In genomic region chr9:76020654-76021053, GRCh38 we compare ENCODE assay signal across 24 cellular contexts.
A peak's percentile ranks its signal among the peaks of the same experiment; 100 is the strongest.
DNase-seq lines count a peak whose midpoint lies in the region; ATAC-seq and TF ChIP-seq lines count a peak whose summit lies in the region.
"Had no signal": no experiment of that assay in that cellular context is flagged by ENCODE, and none has a peak within 500 bp of the region (broad histone marks: within the 10 kb centered on the region; RNA-seq: fewer than 3 reads in every experiment).

No MANE protein-coding gene starts in this region.

- CTCF ChIA-PET in naive thymus-derived CD4-positive, alpha-beta T cell (lab: Charles Lee) = no interaction called here

- peaks cover 85% of the 10 kb centered on the region for H3K4me1 Mint-ChIP-seq in T-helper 2 cell treated with Interferon-gamma antibody and Interleukin-4, amounts not matched to agents 5 μg/mL and 100 μg/mL, for 36 hours (ENCODE audit: low read depth)
- peaks cover 52 to 100% (median 99%) of the 10 kb centered on the region in 7 donors for H3K4me1 Mint-ChIP-seq in naive thymus-derived CD4-positive, alpha-beta T cell

- no peak overlapping the region for H3K4me3 ChIP-seq in BLaER1
- H3K4me3 ChIP-seq in Loucy (ENCODE audit: low read length, poor library complexity, severe bottlenecking) = peak overlapping the region; percentile 43
- H3K4me3 ChIP-seq in naive thymus-derived CD4-positive, alpha-beta T cell (ENCODE audit: low read length) = no peak overlapping the region
- H3K4me3 ChIP-seq: neural progenitor cell, Peyer's patch, right atrium auricular region, smooth muscle cell, suprapubic skin had no signal

- H3K27me3 ChIP-seq in BLaER1 (no peaks in the 10 kb centered on the region), Loucy (ENCODE audit: insufficient read depth, low read length, poor library complexity, severe bottlenecking) (no peaks in the 10 kb centered on the region)
- no peaks in the 10 kb centered on the region for H3K27me3 ChIP-seq in naive thymus-derived CD4-positive, alpha-beta T cell (ENCODE audit: control insufficient read depth in 2 of 2, insufficient read depth in 2 of 2, low read length in 2 of 2)
- H3K27me3 ChIP-seq: neural progenitor cell, Peyer's patch, right atrium auricular region, suprapubic skin had no signal

- H3F3A ChIP-seq in Loucy (ENCODE audit: low read depth) = peaks cover 4% of the 10 kb centered on the region; the same call in 1 of the 2 replicates

- H3K9me2 ChIP-seq in Loucy (replicated peaks; ENCODE audit: low read depth, low read length) = no peaks in the 10 kb centered on the region

- H3K36me3 Mint-ChIP-seq in T-helper 2 cell treated with Interferon-gamma antibody and Interleukin-4, amounts not matched to agents 5 μg/mL and 100 μg/mL, for 36 hours (ENCODE audit: low read depth) = peaks cover 6% of the 10 kb centered on the region
- peaks cover 3 to 21% (median 4%) of the 10 kb centered on the region in 5 donors for H3K36me3 Mint-ChIP-seq in naive thymus-derived CD4-positive, alpha-beta T cell
- H3K36me3 Mint-ChIP-seq: immature natural killer cell had no signal

- TF ChIP-seq CTCF in Loucy (conservative IDR thresholded peaks at IDR 0.05; ENCODE audit: low read length) (no peak), GM20000 (IDR thresholded peaks at IDR 0.05; ENCODE audit: extremely low read depth, missing control alignments) (no peak)

- H3K27ac Mint-ChIP-seq in T-helper 2 cell treated with Interferon-gamma antibody and Interleukin-4, amounts not matched to agents 5 μg/mL and 100 μg/mL, for 36 hours = peak overlapping the region; percentile 37
- H3K27ac Mint-ChIP-seq in naive thymus-derived CD4-positive, alpha-beta T cell = peak overlapping the region; percentile 70 to 99 (median 93)
- H3K27ac Mint-ChIP-seq: immature natural killer cell, neural progenitor cell had no signal

- H3K79me2 ChIP-seq in Loucy (ENCODE audit: insufficient read depth, low read length) = no peaks in the 10 kb centered on the region

- H3K4me3 Mint-ChIP-seq in T-helper 2 cell treated with Interferon-gamma antibody and Interleukin-4, amounts not matched to agents 5 μg/mL and 100 μg/mL, for 36 hours = peak overlapping the region; percentile 48
- peak overlapping the region; percentile 53 to 86 (median 77) for H3K4me3 Mint-ChIP-seq in naive thymus-derived CD4-positive, alpha-beta T cell
- H3K4me3 Mint-ChIP-seq: immature natural killer cell, neural progenitor cell had no signal

- no peaks in the 10 kb centered on the region for H4K20me1 ChIP-seq in BLaER1
- H4K20me1 ChIP-seq in Loucy (ENCODE audit: insufficient read depth, low read length, poor library complexity, severe bottlenecking) = no peaks in the 10 kb centered on the region

- H3K9me3 ChIP-seq in BLaER1 = no peaks in the 10 kb centered on the region; the same call in 1 of the 2 replicates
- H3K9me3 ChIP-seq in Loucy (ENCODE audit: insufficient read depth, low read depth, low read length) = no peaks in the 10 kb centered on the region
- no peaks in the 10 kb centered on the region for H3K9me3 ChIP-seq in naive thymus-derived CD4-positive, alpha-beta T cell (ENCODE audit: control insufficient read depth in 2 of 3, low read length in 3 of 3)
- H3K9me3 ChIP-seq: Peyer's patch, right atrium auricular region, suprapubic skin had no signal

- no peaks in the 10 kb centered on the region for H3K27me3 Mint-ChIP-seq in T-helper 2 cell treated with Interferon-gamma antibody and Interleukin-4, amounts not matched to agents 5 μg/mL and 100 μg/mL, for 36 hours (ENCODE audit: low read depth)
- H3K27me3 Mint-ChIP-seq in naive thymus-derived CD4-positive, alpha-beta T cell = no peaks in the 10 kb centered on the region

- no peak overlapping the region for H3K27ac ChIP-seq in BLaER1
- peak overlapping the region; percentile 76 for H3K27ac ChIP-seq in naive thymus-derived CD4-positive, alpha-beta T cell (ENCODE audit: low read depth, low read length)
- H3K27ac ChIP-seq: neural progenitor cell, Peyer's patch, right atrium auricular region, suprapubic skin had no signal

- DNase-seq in T-helper 2 cell treated with Interferon-gamma antibody and Interleukin-4, amounts not matched to agents 5 μg/mL and 100 μg/mL, for 36 hours (ENCODE audit: low spot score) = no peak
- DNase-seq in T-helper 2 cell = no peak
- no peak for DNase-seq in naive thymus-derived CD4-positive, alpha-beta T cell
- DNase-seq in GM20000 (ENCODE audit: low spot score) = no peak
- DNase-seq in NCI-H345 (lab: John Stamatoyannopoulos, UW) = no peak
- DNase-seq: 8988T; activated CD8-positive, alpha-beta memory T cell treated with anti-CD3 and anti-CD28 coated beads, Interleukin-2, amount 50 U/mL, for 4 hours; activated effector memory CD4-positive, alpha-beta T cell treated with anti-CD3 and anti-CD28 coated beads, Interleukin-2, amount 50 U/mL, for 16 hours; anterior cingulate cortex; effector CD4-positive, alpha-beta T cell; hypothalamus; immature natural killer cell; IMR-90; NCI-H1092 treated with DMSO at 0.1 percent for 48 hours; NCI-H187 treated with DMSO at 0.1 percent for 48 hours; Peyer's patch; SHP77 treated with DMSO at 0.1 percent for 48 hours had no signal

- no peak for ATAC-seq in naive thymus-derived CD4-positive, alpha-beta T cell
- ATAC-seq in HG03457 (IDR thresholded peaks at IDR 0.05; ENCODE audit: unreplicated experiment) = no peak

- H3K9ac ChIP-seq in BLaER1 = no peak overlapping the region
- H3K9ac ChIP-seq in Loucy (ENCODE audit: low read depth, low read length, poor library complexity, severe bottlenecking) = peak overlapping the region; percentile 21
- H3K9ac ChIP-seq: neural progenitor cell had no signal

- POLR2A ChIA-PET in naive thymus-derived CD4-positive, alpha-beta T cell (lab: Charles Lee) = no interaction called here

- intact Hi-C loops in naive thymus-derived CD4-positive, alpha-beta T cell (cut with micrococcal nuclease) = loop anchor here (5.0 to 10.0 kb wide), 11 partner anchors 37 to 1157 kb away; partner anchors contain the start of genes C9orf40 (in 2 of the 2), VPS13A (in 2 of the 2), CARNMT1 (in 1 of the 2) and NMRK1 (in 1 of the 2)

- H3K4me2 ChIP-seq in BLaER1 (0 out of 2 replicates have a peak overlapping the region, but pooled peaks have one; percentile 22), Loucy (ENCODE audit: low read depth, low read length, poor library complexity, severe bottlenecking) (peak overlapping the region; percentile 67)
- H3K4me2 ChIP-seq: neural progenitor cell, smooth muscle cell had no signal

- H3K4me1 ChIP-seq in BLaER1 (peaks cover 4% of the 10 kb centered on the region), Loucy (ENCODE audit: insufficient read depth, low read length, poor library complexity, severe bottlenecking) (peaks cover 60% of the 10 kb centered on the region)
- peaks cover 10 to 84% of the 10 kb centered on the region in 2 donors for H3K4me1 ChIP-seq in naive thymus-derived CD4-positive, alpha-beta T cell (ENCODE audit: control insufficient read depth in 2 of 2, insufficient read depth in 2 of 2, low read length in 2 of 2)
- H3K4me1 ChIP-seq: right atrium auricular region, suprapubic skin had no signal

- H3K9me3 Mint-ChIP-seq in T-helper 2 cell treated with Interferon-gamma antibody and Interleukin-4, amounts not matched to agents 5 μg/mL and 100 μg/mL, for 36 hours = no peaks in the 10 kb centered on the region
- peaks cover 0 to 8% (median 0%) of the 10 kb centered on the region in 11 donors for H3K9me3 Mint-ChIP-seq in naive thymus-derived CD4-positive, alpha-beta T cell
- H3K9me3 Mint-ChIP-seq: immature natural killer cell, neural progenitor cell had no signal

- no peaks in the 10 kb centered on the region for H3K36me3 ChIP-seq in BLaER1
- no peaks in the 10 kb centered on the region for H3K36me3 ChIP-seq in Loucy (ENCODE audit: insufficient read depth, low read length)
- no peaks in the 10 kb centered on the region for H3K36me3 ChIP-seq in naive thymus-derived CD4-positive, alpha-beta T cell (ENCODE audit: control insufficient read depth in 2 of 3, insufficient read depth in 3 of 3, low read length in 3 of 3)
- H3K36me3 ChIP-seq: neural progenitor cell, Peyer's patch, right atrium auricular region, suprapubic skin had no signal

- peak overlapping the region; percentile 48; the same call in 1 of the 2 replicates for H2AFZ ChIP-seq in Loucy (ENCODE audit: low read length)
- H2AFZ ChIP-seq: neural progenitor cell had no signal
